ENCODE assay signal across 24 cellular contexts in the genomic region with DNA sequence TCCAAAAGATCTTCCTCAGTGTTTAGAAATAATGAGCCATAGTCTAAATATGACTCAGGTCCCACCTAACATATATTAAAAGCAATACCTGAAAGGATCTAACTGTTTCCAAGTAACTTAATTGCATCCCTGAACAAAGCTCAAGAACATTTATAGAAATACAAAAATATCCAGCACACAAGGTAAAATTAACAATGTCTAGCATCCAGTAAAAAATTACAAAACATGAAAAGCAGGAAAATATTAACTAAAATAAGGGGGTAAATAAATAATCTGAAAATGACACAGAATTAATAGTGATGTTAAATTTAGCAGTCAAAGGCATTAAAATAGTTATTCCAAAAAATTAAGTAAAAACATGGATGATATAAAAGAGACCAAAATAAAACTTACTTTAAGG. TPM values are rescaled to one million over a fixed set of nuclear protein-coding genes. Genes with fewer than 3 reads are reported as not detected.
DNase-seq lines count a peak whose midpoint lies in the region; FAIRE-seq and TF ChIP-seq lines count a peak whose summit lies in the region.
"Had no signal": no experiment of that assay in that cellular context is flagged by ENCODE, and none has a peak within 500 bp of the region (broad histone marks: within the 10 kb centered on the region; RNA-seq: fewer than 3 reads in every experiment).

No MANE protein-coding gene starts in this region.

- H3K9me3 ChIP-seq in HEK293 (ENCODE audit: control insufficient read depth, insufficient read depth, low read depth, low read length) = no peaks in the 10 kb centered on the region
- H3K9me3 ChIP-seq: BE2C had no signal

- TF ChIP-seq CTCF in HEK293 (tag by site-specific recombination; IDR thresholded peaks at IDR 0.05) (no peak), GM13977 (IDR thresholded peaks at IDR 0.05; ENCODE audit: extremely low read depth, insufficient read depth, missing control alignments) (no peak)

- in situ Hi-C loops in GM13977 (cut with MboI; ENCODE audit: low pct_unique_long_range_greater_than_20kb, low sequenced_read_pairs, unreplicated experiment) = no loop called here

- no peaks in the 10 kb centered on the region for H3K4me1 ChIP-seq in HEK293 (ENCODE audit: control insufficient read depth, insufficient read depth, low read length)
- H3K4me1 ChIP-seq: BE2C, BLaER1 had no signal

- DNase-seq in frontal cortex (ENCODE audit: low spot score in 2 of 2) (no peak), nucleus accumbens (lab: John Stamatoyannopoulos, UW) (no peak), GM13977 (ENCODE audit: low spot score) (no peak)
- DNase-seq in activated CD4-positive, alpha-beta T cell treated with anti-CD3 and anti-CD28 coated beads for 4 hours = no peak
- DNase-seq: ACHN; BE2C; C1 segment of cervical spinal cord; CD4-positive, alpha-beta memory T cell; CD4-positive, CD25-positive, alpha-beta regulatory T cell; CD8-positive, alpha-beta memory T cell; COR-L47; DMS 273 treated with DMSO at 0.1 percent for 48 hours; DMS153; DMS53; DMS79; DND-41; EL; GF-D8 had no signal

- POLR2A ChIA-PET in HEK293 (lab: Yijun Ruan, JAX) = no interaction called here

- no peak overlapping the region for H3K27ac ChIP-seq in HEK293 (ENCODE audit: extremely low read depth, low read depth, low read length)
- H3K27ac ChIP-seq: 22Rv1, BLaER1 had no signal

- no peaks in the 10 kb centered on the region for H3K36me3 ChIP-seq in HEK293 (ENCODE audit: control insufficient read depth in 2 of 2, insufficient read depth in 1 of 2, low read length in 2 of 2)
- H3K36me3 ChIP-seq: BE2C, BLaER1 had no signal

- no peak overlapping the region for H3K4me3 ChIP-seq in HEK293 (ENCODE audit: low read depth, low read length)
- H3K4me3 ChIP-seq: BLaER1 had no signal

- CTCF ChIA-PET in HEK293 (lab: Yijun Ruan, JAX) = interaction anchor here (1.0 kb wide), 1 partner anchor 25 kb away, joined by 4 read pairs; no protein-coding TSS in a partner anchor

- FAIRE-seq in A204.1 (lab: Jason Lieb, UNC) (peak; percentile 51), frontal cortex (lab: Jason Lieb, UNC) (peak; percentile 3)
- FAIRE-seq: GM12891, GM18507 had no signal

TF ChIP-seq in HEK293, 187 proteins besides CTCF, POLR2A, EP300 and RAD21:
- TF ChIP-seq KLF10 (tag by site-specific recombination; IDR thresholded peaks at IDR 0.05) = no peak
- TF ChIP-seq ZNF707 (tag by site-specific recombination; IDR thresholded peaks at IDR 0.05) = no peak
- TF ChIP-seq ZNF157 (tag by site-specific recombination; IDR thresholded peaks at IDR 0.05) = no peak
- TF ChIP-seq ZNF571 (tag by site-specific recombination; IDR thresholded peaks at IDR 0.05) = no peak
- no peak for TF ChIP-seq GLIS1 (tag by site-specific recombination; IDR thresholded peaks at IDR 0.05)
- TF ChIP-seq, protein P1, sequence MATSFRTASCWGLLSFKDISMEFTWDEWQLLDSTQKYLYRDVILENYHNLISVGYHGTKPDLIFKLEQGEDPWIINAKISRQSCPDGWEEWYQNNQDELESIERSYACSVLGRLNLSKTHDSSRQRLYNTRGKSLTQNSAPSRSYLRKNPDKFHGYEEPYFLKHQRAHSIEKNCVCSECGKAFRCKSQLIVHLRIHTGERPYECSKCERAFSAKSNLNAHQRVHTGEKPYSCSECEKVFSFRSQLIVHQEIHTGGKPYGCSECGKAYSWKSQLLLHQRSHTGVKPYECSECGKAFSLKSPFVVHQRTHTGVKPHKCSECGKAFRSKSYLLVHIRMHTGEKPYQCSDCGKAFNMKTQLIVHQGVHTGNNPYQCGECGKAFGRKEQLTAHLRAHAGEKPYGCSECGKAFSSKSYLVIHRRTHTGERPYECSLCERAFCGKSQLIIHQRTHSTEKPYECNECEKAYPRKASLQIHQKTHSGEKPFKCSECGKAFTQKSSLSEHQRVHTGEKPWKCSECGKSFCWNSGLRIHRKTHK (tag by site-specific recombination; IDR thresholded peaks at IDR 0.05) = peak; percentile 96
- TF ChIP-seq MZF1 (tag by site-specific recombination; IDR thresholded peaks at IDR 0.05; ENCODE audit: borderline replicate concordance) = no peak
TF ChIP-seq in HEK293: peak in this region for 1.

RNA-seq across cellular contexts. Expression of a gene that starts 21.3 kb away (rescaled TPM):
- 2.9 TPM for total RNA-seq in frontal cortex
